Comparison of ENCODE assay signal across 12 cellular contexts in genomic region chr16:74724820-74725549, GRCh38. TPM values are rescaled to one million over a fixed set of nuclear protein-coding genes. Genes with fewer than 3 reads are reported as not detected.
DNase-seq lines count a peak whose midpoint lies in the region; ATAC-seq and TF ChIP-seq lines count a peak whose summit lies in the region.
"Had no signal": no experiment of that assay in that cellular context is flagged by ENCODE, and none has a peak within 500 bp of the region (broad histone marks: within the 10 kb centered on the region; RNA-seq: fewer than 3 reads in every experiment).

No MANE protein-coding gene starts in this region.

- H3K79me2 ChIP-seq in neural progenitor cell (ENCODE audit: low read depth) = no peaks in the 10 kb centered on the region

- peak overlapping the region; percentile 88 for H3K27ac Mint-ChIP-seq in neural progenitor cell
- H3K27ac Mint-ChIP-seq in stimulated activated memory B cell treated with anti-CD40 and anti-IgM and Interleukin-4, amounts not matched to agents 10 μg/mL and 1 μg/mL and 100 μg/mL, for 72 hours = no peak overlapping the region

- peaks cover 10% of the 10 kb centered on the region for H3K9me3 Mint-ChIP-seq in neural progenitor cell
- peaks cover 8% of the 10 kb centered on the region for H3K9me3 Mint-ChIP-seq in stimulated activated memory B cell treated with anti-CD40 and anti-IgM and Interleukin-4, amounts not matched to agents 10 μg/mL and 1 μg/mL and 100 μg/mL, for 72 hours

- H3K4me3 Mint-ChIP-seq in neural progenitor cell = no peak overlapping the region
- no peak overlapping the region for H3K4me3 Mint-ChIP-seq in stimulated activated memory B cell treated with anti-CD40 and anti-IgM and Interleukin-4, amounts not matched to agents 10 μg/mL and 1 μg/mL and 100 μg/mL, for 72 hours

- H4K20me1 ChIP-seq in neural progenitor cell (ENCODE audit: low read depth) = no peaks in the 10 kb centered on the region

- no peak overlapping the region for H3K4me2 ChIP-seq in neural progenitor cell

- TF ChIP-seq CTCF in neural progenitor cell (IDR thresholded peaks at IDR 0.05) = no peak
- no peak for TF ChIP-seq CTCF in stomach (IDR thresholded peaks at IDR 0.05)
- TF ChIP-seq CTCF in heart left ventricle (IDR thresholded peaks at IDR 0.05) = no peak

- TF ChIP-seq POLR2A in stomach (IDR thresholded peaks at IDR 0.05) (no peak), heart left ventricle (IDR thresholded peaks at IDR 0.05) (no peak)

- H3K36me3 ChIP-seq in MG63 = no peaks in the 10 kb centered on the region
- no peaks in the 10 kb centered on the region for H3K36me3 ChIP-seq in neural progenitor cell
- peaks cover 0 to 27% (median 6%) of the 10 kb centered on the region in 4 donors for H3K36me3 ChIP-seq in stomach
- no peaks in the 10 kb centered on the region for H3K36me3 ChIP-seq in heart left ventricle

- H3K27me3 ChIP-seq in MG63 = no peaks in the 10 kb centered on the region
- H3K27me3 ChIP-seq in neural progenitor cell = no peaks in the 10 kb centered on the region
- H3K27me3 ChIP-seq in stomach = no peaks in the 10 kb centered on the region
- H3K27me3 ChIP-seq in heart left ventricle = peaks cover 0 to 11% (median 0%) of the 10 kb centered on the region in 9 donors

- peak overlapping the region; percentile 64 for H2AFZ ChIP-seq in neural progenitor cell (replicated peaks)

- H3K27me3 Mint-ChIP-seq in neural progenitor cell (ENCODE audit: insufficient read depth, low read depth) = peaks cover 10% of the 10 kb centered on the region
- no peaks in the 10 kb centered on the region for H3K27me3 Mint-ChIP-seq in stimulated activated memory B cell treated with anti-CD40 and anti-IgM and Interleukin-4, amounts not matched to agents 10 μg/mL and 1 μg/mL and 100 μg/mL, for 72 hours

- ATAC-seq in GM18511 (IDR thresholded peaks at IDR 0.05; ENCODE audit: unreplicated experiment) (no peak), heart left ventricle (no peak)
- no peak for ATAC-seq in stimulated activated memory B cell treated with anti-CD40 and anti-IgM and Interleukin-4, amounts not matched to agents 10 μg/mL and 1 μg/mL and 100 μg/mL, for 72 hours

- no peaks in the 10 kb centered on the region for H3K36me3 Mint-ChIP-seq in neural progenitor cell
- peaks cover 17% of the 10 kb centered on the region for H3K36me3 Mint-ChIP-seq in stimulated activated memory B cell treated with anti-CD40 and anti-IgM and Interleukin-4, amounts not matched to agents 10 μg/mL and 1 μg/mL and 100 μg/mL, for 72 hours

- no peaks in the 10 kb centered on the region for H3F3A ChIP-seq in neural progenitor cell (ENCODE audit: low read depth)

- intact Hi-C loops in stomach (cut with DNase I; ENCODE audit: low total_unique reads) (no loop called here), heart left ventricle (cut with DNase I) (loop anchor here in 1 of 10 donors (5.0 kb wide), 1 partner anchor 127 kb away; no protein-coding TSS in a partner anchor)

- H3K4me3 ChIP-seq in MG63 = no peak overlapping the region
- no peak overlapping the region for H3K4me3 ChIP-seq in neural progenitor cell
- no peak overlapping the region for H3K4me3 ChIP-seq in stomach
- H3K4me3 ChIP-seq in heart left ventricle = no peak overlapping the region

- H3K9me3 ChIP-seq in MG63 = no peaks in the 10 kb centered on the region
- no peaks in the 10 kb centered on the region for H3K9me3 ChIP-seq in neural progenitor cell (ENCODE audit: low read depth)
- peaks cover 0 to 8% (median 4%) of the 10 kb centered on the region in 4 donors for H3K9me3 ChIP-seq in stomach
- H3K9me3 ChIP-seq in heart left ventricle = peaks cover 0 to 11% (median 7%) of the 10 kb centered on the region in 12 donors

- DNase-seq in AG08395 (ENCODE audit: low spot score) (peak; percentile 56), MG63 (peak; percentile 74), dedifferentiated amniotic fluid mesenchymal stem cell (ENCODE audit: extremely low spot score) (peak; percentile 85), neural progenitor cell (ENCODE audit: low spot score) (no peak), stomach (no peak), heart left ventricle (no peak)
- DNase-seq: activated CD4-positive, alpha-beta T cell treated with anti-CD3 and anti-CD28 coated beads for 1 hour; NK-92 treated with Interleukin-12 subunit alpha and Interleukin-12 subunit beta, amount 100 ng/mL, for 24 hours had no signal

- peaks cover 13% of the 10 kb centered on the region for H3K4me1 Mint-ChIP-seq in neural progenitor cell
- H3K4me1 Mint-ChIP-seq in stimulated activated memory B cell treated with anti-CD40 and anti-IgM and Interleukin-4, amounts not matched to agents 10 μg/mL and 1 μg/mL and 100 μg/mL, for 72 hours = peaks cover 5% of the 10 kb centered on the region

- H3K9ac ChIP-seq in neural progenitor cell = no peak overlapping the region

- no peaks in the 10 kb centered on the region for H3K4me1 ChIP-seq in neural progenitor cell
- H3K4me1 ChIP-seq in stomach = peaks cover 8 to 13% (median 10%) of the 10 kb centered on the region in 4 donors
- no peaks in the 10 kb centered on the region for H3K4me1 ChIP-seq in heart left ventricle

- H3K27ac ChIP-seq in neural progenitor cell (no peak overlapping the region), stomach (no peak overlapping the region), heart left ventricle (no peak overlapping the region)
- H3K27ac ChIP-seq: C4-2B had no signal

- no peak for TF ChIP-seq EP300 in stomach (IDR thresholded peaks at IDR 0.05)

- WGBS in stomach, 5 donors = 61 to 89% (median 81%) methylated on average over 8 to 19 of the region's 19 CpGs
- WGBS in heart left ventricle, 4 donors = 55 to 69% (median 59%) methylated on average over 15 to 19 of the region's 19 CpGs

RNA-seq across cellular contexts. Expression of gene MLKL, which starts 24.3 kb away (rescaled TPM):
- 2.8 and 8.3 TPM in 2 replicates for total RNA-seq in MG63 (2014; rRNA removed; shearing (Covaris generic); ENCODE audit: low replicate concordance)
- total RNA-seq in neural progenitor cell (ENCODE audit: low replicate concordance) = 0.04 and 0.31 TPM in 2 replicates
- total RNA-seq in stomach = 10 to 100 TPM in 3 of 5 donors, 1 to 10 TPM in 2; 6.7 to 23.3 (median 11.6) TPM
- 10 to 100 TPM in 1 of 3 donors, 1 to 10 TPM in 2; 7.3 to 17.4 (median 8.1) TPM for polyA plus RNA-seq in stomach
- 10 to 100 TPM in 1 of 9 donors, 1 to 10 TPM in 8; 2.2 to 14.9 (median 4.3) TPM for total RNA-seq in heart left ventricle
- 1 to 10 TPM; 3.9 to 5.8 TPM for polyA plus RNA-seq in heart left ventricle

RNA-seq across cellular contexts. Expression of gene FA2H, which starts 49.6 kb away (rescaled TPM):
- not detected in 2 replicates for total RNA-seq in MG63 (2014; rRNA removed; shearing (Covaris generic); ENCODE audit: low replicate concordance)
- not detected in 2 replicates for total RNA-seq in neural progenitor cell (ENCODE audit: low replicate concordance)
- 10 to 100 TPM in 4 of 5 donors, 1 to 10 TPM in 1; 1.8 to 64.2 (median 29.2) TPM for total RNA-seq in stomach
- polyA plus RNA-seq in stomach = 10 to 100 TPM in 2 of 3 donors, 1 to 10 TPM in 1; 9.4 to 16.2 (median 15.0) TPM
- total RNA-seq in heart left ventricle = under 1 TPM in 2 of 9 donors, not detected in 7; 0.28 to 0.50 TPM
- polyA plus RNA-seq in heart left ventricle = 1 to 10 TPM in 1 of 2 donors, under 1 TPM in 1; 0.04 to 1.9 TPM
- total RNA-seq: subcutaneous adipose tissue had no signal

RNA-seq across cellular contexts. Expression of gene RFWD3, which starts 58.3 kb away (rescaled TPM):
- 17.4 and 20.2 TPM in 2 replicates for total RNA-seq in MG63 (2014; rRNA removed; shearing (Covaris generic); ENCODE audit: low replicate concordance)
- 55.7 and 61.5 TPM in 2 replicates for total RNA-seq in neural progenitor cell (ENCODE audit: low replicate concordance)
- 10 to 100 TPM; 11.0 to 65.6 (median 16.3) TPM for total RNA-seq in stomach
- polyA plus RNA-seq in stomach = 1 to 10 TPM; 4.1 to 6.7 (median 4.5) TPM
- 10 to 100 TPM in 2 of 9 donors, 1 to 10 TPM in 7; 3.9 to 14.4 (median 5.3) TPM for total RNA-seq in heart left ventricle
- 1 to 10 TPM; 3.3 to 5.1 TPM for polyA plus RNA-seq in heart left ventricle

Comparison
In these comparisons a context has a peak if more than half of its experiments do, and no peak if none do; other contexts are left out.
1. DNase-seq: peak in AG08395 (single experiment), MG63 (single experiment) and dedifferentiated amniotic fluid mesenchymal stem cell (single experiment); none in neural progenitor cell (single experiment), stomach (single experiment) and heart left ventricle (0 of 5).